8 cellular contexts compared by ENCODE assay signal in the genomic region with DNA sequence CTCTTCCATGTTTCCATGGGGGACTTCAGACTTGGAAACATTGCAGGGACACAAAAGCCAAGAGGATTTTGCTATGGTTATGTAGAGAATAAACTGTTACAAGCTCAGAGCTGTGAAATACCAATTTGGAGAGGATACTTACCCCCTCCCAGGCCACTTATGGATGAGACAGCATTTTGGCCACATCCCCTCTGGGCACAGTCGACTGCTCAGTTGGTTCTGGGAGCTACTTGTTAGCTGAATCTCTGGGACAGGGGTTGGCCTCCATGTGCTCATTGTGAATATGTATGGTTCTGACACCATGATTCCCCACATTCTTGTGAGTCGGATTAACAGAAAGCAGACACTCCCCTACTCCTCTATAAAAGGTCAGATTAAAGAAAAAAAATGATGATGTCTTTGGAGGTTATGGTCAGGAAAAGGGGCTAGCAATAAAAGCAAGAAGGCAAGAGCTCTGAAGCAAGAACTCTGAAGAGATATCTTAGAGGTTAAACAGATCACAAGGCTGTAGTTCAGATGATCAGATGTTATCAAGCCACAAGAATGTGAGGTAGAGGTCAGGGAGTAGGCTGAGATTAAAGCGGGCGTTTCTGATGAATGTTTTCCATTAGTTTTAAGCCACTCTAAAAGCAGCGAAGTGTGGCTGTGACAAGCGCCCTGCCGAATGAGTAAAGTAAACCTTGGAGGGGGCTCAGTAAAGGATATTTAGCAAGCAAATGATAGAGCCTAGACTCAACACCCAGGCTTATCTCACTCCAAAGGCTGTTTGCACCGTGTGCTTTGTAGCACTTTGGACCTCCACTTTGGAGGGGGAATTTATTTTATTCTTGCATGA. TPM values are rescaled to one million over a fixed set of nuclear protein-coding genes. Genes with fewer than 3 reads are reported as not detected.
DNase-seq lines count a peak whose midpoint lies in the region; ATAC-seq and TF ChIP-seq lines count a peak whose summit lies in the region.
"Had no signal": no experiment of that assay in that cellular context is flagged by ENCODE, and none has a peak within 500 bp of the region (broad histone marks: within the 10 kb centered on the region; RNA-seq: fewer than 3 reads in every experiment).

No MANE protein-coding gene starts in this region.

- CTCF ChIA-PET in HEK293 (lab: Yijun Ruan, JAX), result interaction anchor here (0.7 to 1.6 kb wide), 3 partner anchors 35 to 625 kb away, joined by 3 to 5 read pairs (median 3); no protein-coding TSS in a partner anchor
- CTCF ChIA-PET in activated B cell treated with CpG ODN at 0.5 μM for 24 hours (lab: Charles Lee), result no interaction called here

- no peaks in the 10 kb centered on the region for H3K27me3 Mint-ChIP-seq in activated B cell treated with CpG ODN at 0.5 μM for 24 hours

- POLR2A ChIA-PET in HEK293 (lab: Yijun Ruan, JAX), result interaction anchor here (1.0 kb wide), 1 partner anchor 18 kb away, joined by 3 read pairs; no protein-coding TSS in a partner anchor
- POLR2A ChIA-PET in activated B cell treated with CpG ODN at 0.5 μM for 24 hours (lab: Charles Lee), result interaction anchor here (8.3 kb wide), 1 partner anchor 13 kb away, joined by 294 read pairs; a partner anchor contains a TSS

- no peaks in the 10 kb centered on the region for H3K9me3 Mint-ChIP-seq in activated B cell treated with CpG ODN at 0.5 μM for 24 hours

- DNase-seq in activated B cell treated with CpG ODN at 0.5 μM for 24 hours, result no peak
- no peak for DNase-seq in right atrium auricular region (ENCODE audit: low spot score)
- DNase-seq in stimulated activated CD8-positive, alpha-beta memory T cell treated with anti-CD3 and anti-CD28 coated beads, Interleukin-7, amount 100 ng/mL, for 4 hours (ENCODE audit: low read depth in 2 of 2), result peak; percentile 15 to 31
- DNase-seq in GM19240 (ENCODE audit: insufficient read length, low spot score), result no peak
- DNase-seq in amniotic stem cell (lab: John Stamatoyannopoulos, UW), result no peak
- DNase-seq: posterior cingulate gyrus had no signal

- peaks cover 68% of the 10 kb centered on the region for H3K4me1 Mint-ChIP-seq in activated B cell treated with CpG ODN at 0.5 μM for 24 hours

- H3K9me3 ChIP-seq in HEK293 (ENCODE audit: control insufficient read depth, insufficient read depth, low read depth, low read length) (no peaks in the 10 kb centered on the region), right atrium auricular region (no peaks in the 10 kb centered on the region)

- peaks cover 0 to 7% of the 10 kb centered on the region in 2 experiments; a peak in 1 of 3 replicates for H3K36me3 ChIP-seq in HEK293 (ENCODE audit: control insufficient read depth in 2 of 2, insufficient read depth in 1 of 2, low read length in 2 of 2)
- no peaks in the 10 kb centered on the region for H3K36me3 ChIP-seq in right atrium auricular region

- no peak for TF ChIP-seq CTCF in HEK293 (tag by site-specific recombination; IDR thresholded peaks at IDR 0.05)
- TF ChIP-seq CTCF in activated B cell treated with CpG ODN at 0.5 μM for 24 hours (IDR thresholded peaks at IDR 0.05), result no peak
- no peak for TF ChIP-seq CTCF in right atrium auricular region (IDR thresholded peaks at IDR 0.05)

- H3K4me1 ChIP-seq in HEK293 (ENCODE audit: control insufficient read depth, insufficient read depth, low read length), result peaks cover 30% of the 10 kb centered on the region
- peaks cover 0 to 81% of the 10 kb centered on the region in 2 donors for H3K4me1 ChIP-seq in right atrium auricular region

- peak; percentile 2 for ATAC-seq in activated B cell treated with CpG ODN at 0.5 μM for 24 hours (ENCODE audit: low read depth)
- ATAC-seq in HG02938 (IDR thresholded peaks at IDR 0.05; ENCODE audit: unreplicated experiment), result no peak

- peak overlapping the region; percentile 81 for H3K27ac Mint-ChIP-seq in activated B cell treated with CpG ODN at 0.5 μM for 24 hours

- intact Hi-C loops in activated B cell treated with CpG ODN at 0.5 μM for 24 hours (cut with micrococcal nuclease), result loop anchor here (1.0 kb wide), 1 partner anchor 11 kb away; no protein-coding TSS in a partner anchor

- H3K4me3 ChIP-seq in HEK293 (ENCODE audit: low read depth, low read length) (no peak overlapping the region), right atrium auricular region (no peak overlapping the region)

- H3K27ac ChIP-seq in HEK293 (ENCODE audit: extremely low read depth, low read depth, low read length) (peak overlapping the region; percentile 29; the same call in 1 of the 2 replicates), right atrium auricular region (peak overlapping the region; percentile 73 to 86)

- no peaks in the 10 kb centered on the region for H3K27me3 ChIP-seq in right atrium auricular region

- peak overlapping the region; percentile 39 for H3K4me3 Mint-ChIP-seq in activated B cell treated with CpG ODN at 0.5 μM for 24 hours

- H3K36me3 Mint-ChIP-seq in activated B cell treated with CpG ODN at 0.5 μM for 24 hours (ENCODE audit: low read depth), result peaks cover 18% of the 10 kb centered on the region

TF ChIP-seq in HEK293, 187 proteins besides CTCF, POLR2A, EP300 and RAD21 (continues in another document):
- TF ChIP-seq, protein P1, sequence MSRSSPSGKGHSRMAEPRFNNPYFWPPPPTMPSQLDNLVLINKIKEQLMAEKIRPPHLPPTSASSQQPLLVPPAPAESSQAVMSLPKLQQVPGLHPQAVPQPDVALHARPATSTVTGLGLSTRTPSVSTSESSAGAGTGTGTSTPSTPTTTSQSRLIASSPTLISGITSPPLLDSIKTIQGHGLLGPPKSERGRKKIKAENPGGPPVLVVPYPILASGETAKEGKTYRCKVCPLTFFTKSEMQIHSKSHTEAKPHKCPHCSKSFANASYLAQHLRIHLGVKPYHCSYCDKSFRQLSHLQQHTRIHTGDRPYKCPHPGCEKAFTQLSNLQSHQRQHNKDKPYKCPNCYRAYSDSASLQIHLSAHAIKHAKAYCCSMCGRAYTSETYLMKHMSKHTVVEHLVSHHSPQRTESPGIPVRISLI (tag by site-specific recombination; IDR thresholded peaks at IDR 0.05), result no peak
- peak; percentile 39; the same call in 1 of the 2 replicates for TF ChIP-seq TRIM28 (IDR thresholded peaks at IDR 0.05; ENCODE audit: borderline replicate concordance, low read length)
- 0 out of 2 replicates have a peak, but pooled peaks have one; percentile 14 for TF ChIP-seq SP7 (tag by site-specific recombination; IDR thresholded peaks at IDR 0.05)
- TF ChIP-seq MZF1 (tag by site-specific recombination; IDR thresholded peaks at IDR 0.05; ENCODE audit: borderline replicate concordance), result 0 out of 2 replicates have a peak, but pooled peaks have one; percentile 9
- no peak for TF ChIP-seq ZBTB21 (tag by site-specific recombination; IDR thresholded peaks at IDR 0.05)
- TF ChIP-seq, protein P2, sequence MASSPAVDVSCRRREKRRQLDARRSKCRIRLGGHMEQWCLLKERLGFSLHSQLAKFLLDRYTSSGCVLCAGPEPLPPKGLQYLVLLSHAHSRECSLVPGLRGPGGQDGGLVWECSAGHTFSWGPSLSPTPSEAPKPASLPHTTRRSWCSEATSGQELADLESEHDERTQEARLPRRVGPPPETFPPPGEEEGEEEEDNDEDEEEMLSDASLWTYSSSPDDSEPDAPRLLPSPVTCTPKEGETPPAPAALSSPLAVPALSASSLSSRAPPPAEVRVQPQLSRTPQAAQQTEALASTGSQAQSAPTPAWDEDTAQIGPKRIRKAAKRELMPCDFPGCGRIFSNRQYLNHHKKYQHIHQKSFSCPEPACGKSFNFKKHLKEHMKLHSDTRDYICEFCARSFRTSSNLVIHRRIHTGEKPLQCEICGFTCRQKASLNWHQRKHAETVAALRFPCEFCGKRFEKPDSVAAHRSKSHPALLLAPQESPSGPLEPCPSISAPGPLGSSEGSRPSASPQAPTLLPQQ (tag by site-specific recombination; IDR thresholded peaks at IDR 0.05), result no peak
- TF ChIP-seq ZNF394 (tag by site-specific recombination; IDR thresholded peaks at IDR 0.05; ENCODE audit: borderline replicate concordance), result no peak
- no peak for TF ChIP-seq ZNF350 (tag by site-specific recombination; IDR thresholded peaks at IDR 0.05)
- no peak for TF ChIP-seq ZNF404 (tag by site-specific recombination; IDR thresholded peaks at IDR 0.05)
- no peak for TF ChIP-seq ZNF521 (tag by site-specific recombination; IDR thresholded peaks at IDR 0.05)
- TF ChIP-seq ZNF791 (tag by site-specific recombination; IDR thresholded peaks at IDR 0.05), result no peak
- TF ChIP-seq, protein P3, sequence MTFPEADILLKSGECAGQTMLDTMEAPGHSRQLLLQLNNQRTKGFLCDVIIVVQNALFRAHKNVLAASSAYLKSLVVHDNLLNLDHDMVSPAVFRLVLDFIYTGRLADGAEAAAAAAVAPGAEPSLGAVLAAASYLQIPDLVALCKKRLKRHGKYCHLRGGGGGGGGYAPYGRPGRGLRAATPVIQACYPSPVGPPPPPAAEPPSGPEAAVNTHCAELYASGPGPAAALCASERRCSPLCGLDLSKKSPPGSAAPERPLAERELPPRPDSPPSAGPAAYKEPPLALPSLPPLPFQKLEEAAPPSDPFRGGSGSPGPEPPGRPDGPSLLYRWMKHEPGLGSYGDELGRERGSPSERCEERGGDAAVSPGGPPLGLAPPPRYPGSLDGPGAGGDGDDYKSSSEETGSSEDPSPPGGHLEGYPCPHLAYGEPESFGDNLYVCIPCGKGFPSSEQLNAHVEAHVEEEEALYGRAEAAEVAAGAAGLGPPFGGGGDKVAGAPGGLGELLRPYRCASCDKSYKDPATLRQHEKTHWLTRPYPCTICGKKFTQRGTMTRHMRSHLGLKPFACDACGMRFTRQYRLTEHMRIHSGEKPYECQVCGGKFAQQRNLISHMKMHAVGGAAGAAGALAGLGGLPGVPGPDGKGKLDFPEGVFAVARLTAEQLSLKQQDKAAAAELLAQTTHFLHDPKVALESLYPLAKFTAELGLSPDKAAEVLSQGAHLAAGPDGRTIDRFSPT (tag by site-specific recombination; IDR thresholded peaks at IDR 0.05), result no peak
- TF ChIP-seq ZNF311 (tag by site-specific recombination; IDR thresholded peaks at IDR 0.05; ENCODE audit: borderline replicate concordance), result no peak

RNA-seq across cellular contexts. Expression of a gene that starts 17.2 kb away (rescaled TPM):
- total RNA-seq in activated B cell treated with CpG ODN at 0.5 μM for 24 hours (38.7 and 44.5 TPM in 2 replicates), right atrium auricular region (10 to 100 TPM in 1 of 2 donors, 1 to 10 TPM in 1; 8.8 to 13.8 TPM)

RNA-seq across cellular contexts. Expression of a gene that starts 45.6 kb away (rescaled TPM):
- total RNA-seq in activated B cell treated with CpG ODN at 0.5 μM for 24 hours (not detected in 2 replicates), right atrium auricular region (not detected)

RNA-seq across cellular contexts. Expression of a gene that starts 55.3 kb away (rescaled TPM):
- total RNA-seq in activated B cell treated with CpG ODN at 0.5 μM for 24 hours (1.5 and 2.4 TPM in 2 replicates), right atrium auricular region (1,000 to 10,000 TPM in 1 of 2 donors, 100 to 1,000 TPM in 1; 934 to 1,936 TPM)

Comparison
In these comparisons a context has a peak if more than half of its experiments do, and no peak if none do; other contexts are left out.
1. DNase-seq: peak in stimulated activated CD8-positive, alpha-beta memory T cell treated with anti-CD3 and anti-CD28 coated beads, Interleukin-7, amount 100 ng/mL, for 4 hours (2 of 2); none in activated B cell treated with CpG ODN at 0.5 μM for 24 hours (single experiment), right atrium auricular region (single experiment), GM19240 (single experiment) and amniotic stem cell (single experiment).
2. RNA of a gene that starts 55.3 kb away (total RNA-seq): 934 to 1,936 TPM in right atrium auricular region; 1.5 to 2.4 TPM in activated B cell treated with CpG ODN at 0.5 μM for 24 hours; every median in the first group is over 100 times any median in the second.